Comparison of ENCODE assay signal across 37 cellular contexts in the genomic region with DNA sequence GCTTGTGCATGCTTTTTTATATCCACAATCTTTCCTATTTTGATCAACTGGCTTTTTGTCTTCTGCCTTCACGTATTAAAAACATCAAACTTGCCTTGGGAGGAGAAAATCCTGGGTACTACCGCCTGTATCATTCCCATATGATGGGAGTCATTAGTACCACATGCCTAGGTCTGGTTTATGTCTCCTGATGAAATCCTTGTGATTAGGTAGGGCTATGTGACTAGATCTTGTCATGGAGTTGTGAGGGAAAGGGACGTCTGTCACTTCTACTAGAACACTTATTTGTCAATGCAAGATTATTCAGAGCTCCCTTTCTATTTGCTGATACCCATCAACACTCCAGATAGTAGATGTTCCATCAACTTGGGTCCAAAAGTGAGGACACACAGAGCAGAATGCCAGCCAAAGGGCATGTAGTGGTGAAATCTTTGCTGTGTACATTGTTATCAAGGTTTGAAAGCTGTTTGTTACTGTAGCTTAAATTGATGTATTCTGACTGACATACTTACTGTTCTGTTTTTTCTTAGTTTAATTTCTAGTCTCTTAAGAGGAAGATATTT.
"Had no signal": no experiment of that assay in that cellular context is flagged by ENCODE, and none has a peak within 500 bp of the region (broad histone marks: within the 10 kb centered on the region; RNA-seq: fewer than 3 reads in every experiment).

No MANE protein-coding gene starts in this region.

- H3K36me3 ChIP-seq: adrenal gland, brain microvascular endothelial cell, breast epithelium had no signal

- H3K9me3 ChIP-seq: adrenal gland, body of pancreas, breast epithelium had no signal

- H3K4me3 ChIP-seq: adrenal gland, body of pancreas, breast epithelium had no signal

- H3K9me3 Mint-ChIP-seq: activated B cell treated with CpG ODN at 0.5 μM for 24 hours; activated CD4-positive, alpha-beta memory T cell treated with anti-CD3 and anti-CD28 coated beads for 36 hours; activated CD4-positive, alpha-beta T cell treated with anti-CD3 and anti-CD28 coated beads, Interleukin-2, amount 10 ng/mL, durations not matched to agents 24 days and 14 days; activated CD8-positive, alpha-beta T cell treated with anti-CD3 and anti-CD28 coated beads for 36 hours; activated naive CD4-positive, alpha-beta T cell treated with anti-CD3 and anti-CD28 coated beads for 36 hours; activated naive CD8-positive, alpha-beta T cell treated with anti-CD3 and anti-CD28 coated beads for 36 hours; activated T-cell treated with anti-CD3 and anti-CD28 coated beads, Interleukin-2, amount 50 U/mL, for 4 hours; activated T-cell treated with anti-CD3 and anti-CD28 coated beads, Interleukin-2, amount 50 U/mL, for 72 hours; activated T-helper 1 cell treated with anti-CD3 and anti-CD28 coated beads, Interleukin-12 subunit alpha, Interleukin-12 subunit beta, Interleukin-2, Interleukin-4 antibody, amounts not matched to agents 30 ng/mL and 10 ng/mL and 1 ng/mL, durations not matched to agents 14 hours and 24 hours and 36 hours; activated T-helper 17 cell treated with anti-CD3 and anti-CD28 coated beads, Interleukin-2, amount 50 U/mL, for 72 hours; T-helper 1 cell treated with Interleukin-12 subunit alpha and Interleukin-12 subunit beta and Interleukin-4 antibody, amounts not matched to agents 30 μg/mL and 1 μg/mL, for 36 hours; T-helper 2 cell treated with Interferon-gamma antibody and Interleukin-4, amounts not matched to agents 5 μg/mL and 100 μg/mL, for 36 hours had no signal

- H3K4me1 Mint-ChIP-seq: activated CD4-positive, alpha-beta T cell treated with anti-CD3 and anti-CD28 coated beads, Interleukin-2, amount 10 ng/mL, durations not matched to agents 24 days and 14 days; activated naive CD8-positive, alpha-beta T cell treated with anti-CD3 and anti-CD28 coated beads for 36 hours; activated T-helper 17 cell treated with anti-CD3 and anti-CD28 coated beads, Interleukin-2, amount 50 U/mL, for 72 hours had no signal

- H3K36me3 Mint-ChIP-seq: activated CD4-positive, alpha-beta memory T cell treated with anti-CD3 and anti-CD28 coated beads for 36 hours; activated naive CD4-positive, alpha-beta T cell treated with anti-CD3 and anti-CD28 coated beads, Interleukin-2, amount 50 U/mL, for 72 hours; activated naive CD8-positive, alpha-beta T cell treated with anti-CD3 and anti-CD28 coated beads for 36 hours had no signal

- FAIRE-seq: astrocyte, TTC549 had no signal

- H3K27me3 Mint-ChIP-seq: activated B cell treated with CpG ODN at 0.5 μM for 24 hours had no signal

- H3K27ac Mint-ChIP-seq: activated B cell treated with CpG ODN at 0.5 μM for 24 hours; activated CD4-positive, alpha-beta memory T cell treated with anti-CD3 and anti-CD28 coated beads for 36 hours; activated CD4-positive, alpha-beta T cell treated with anti-CD3 and anti-CD28 coated beads, Interleukin-2, amount 10 ng/mL, durations not matched to agents 24 days and 14 days; activated CD8-positive, alpha-beta T cell treated with anti-CD3 and anti-CD28 coated beads for 36 hours; activated naive CD4-positive, alpha-beta T cell treated with anti-CD3 and anti-CD28 coated beads for 36 hours; activated naive CD4-positive, alpha-beta T cell treated with anti-CD3 and anti-CD28 coated beads, Interleukin-2, amount 50 U/mL, for 72 hours; activated naive CD8-positive, alpha-beta T cell treated with anti-CD3 and anti-CD28 coated beads for 36 hours; activated T-cell treated with anti-CD3 and anti-CD28 coated beads, Interleukin-2, amount 50 U/mL, for 72 hours; activated T-helper 1 cell treated with anti-CD3 and anti-CD28 coated beads, Interleukin-12 subunit alpha, Interleukin-12 subunit beta, Interleukin-2, Interleukin-4 antibody, amounts not matched to agents 30 ng/mL and 10 ng/mL and 1 ng/mL, durations not matched to agents 14 hours and 24 hours and 36 hours; activated T-helper 17 cell treated with anti-CD3 and anti-CD28 coated beads, Interleukin-2, amount 50 U/mL, for 72 hours; T-helper 1 cell treated with Interleukin-12 subunit alpha and Interleukin-12 subunit beta and Interleukin-4 antibody, amounts not matched to agents 30 μg/mL and 1 μg/mL, for 36 hours; T-helper 2 cell treated with Interferon-gamma antibody and Interleukin-4, amounts not matched to agents 5 μg/mL and 100 μg/mL, for 36 hours had no signal

- H3K27me3 ChIP-seq: adrenal gland, body of pancreas, brain microvascular endothelial cell, breast epithelium had no signal

- H3K27ac ChIP-seq: adrenal gland, body of pancreas, brain microvascular endothelial cell, breast epithelium, VCaP had no signal

- DNase-seq: activated B cell treated with CpG ODN at 0.5 μM for 24 hours; activated CD4-positive, alpha-beta memory T cell treated with anti-CD3 and anti-CD28 coated beads for 36 hours; activated CD4-positive, alpha-beta T cell treated with anti-CD3 and anti-CD28 coated beads for 4 hours; activated CD4-positive, alpha-beta T cell treated with anti-CD3 and anti-CD28 coated beads, Interleukin-2, amount 10 ng/mL, durations not matched to agents 24 days and 14 days; activated CD4-positive, alpha-beta T cell treated with anti-CD3 and anti-CD28 coated beads, Interleukin-2, amount 50 U/mL, for 1 hour; activated CD4-positive, alpha-beta T cell treated with anti-CD3 and anti-CD28 coated beads, Interleukin-2, amount 50 U/mL, for 4 hours; activated CD4-positive, CD25-positive, alpha-beta regulatory T cell treated with anti-CD3 and anti-CD28 coated beads, Interleukin-2, amount 50 U/mL, for 72 hours; activated CD8-positive, alpha-beta memory T cell treated with anti-CD3 and anti-CD28 coated beads, Interleukin-2, amount 50 U/mL, for 4 hours; activated CD8-positive, alpha-beta T cell treated with anti-CD3 and anti-CD28 coated beads for 36 hours; activated effector memory CD4-positive, alpha-beta T cell treated with anti-CD3 and anti-CD28 coated beads, Interleukin-2, amount 50 U/mL, for 16 hours; activated gamma-delta T cell treated with Interleukin-2 at 50 U/mL for 16 hours; activated naive CD4-positive, alpha-beta T cell; activated naive CD4-positive, alpha-beta T cell treated with anti-CD3 and anti-CD28 coated beads for 36 hours; activated naive CD4-positive, alpha-beta T cell treated with anti-CD3 and anti-CD28 coated beads, Interleukin-2, amount 50 U/mL, for 16 hours; activated naive CD8-positive, alpha-beta T cell treated with anti-CD3 and anti-CD28 coated beads for 36 hours; activated T-cell treated with anti-CD3 and anti-CD28 coated beads for 4 hours; activated T-cell treated with anti-CD3 and anti-CD28 coated beads, Interleukin-2, amount 50 U/mL, for 1 hour; activated T-cell treated with anti-CD3 and anti-CD28 coated beads, Interleukin-2, amount 50 U/mL, for 4 hours; activated T-cell treated with anti-CD3 and anti-CD28 coated beads, Interleukin-2, amount 50 U/mL, for 72 hours; adrenal gland; amniotic stem cell; aorta; body of pancreas; brain microvascular endothelial cell; central memory CD4-positive, alpha-beta T cell; T-helper 1 cell; T-helper 2 cell; T-helper 9 cell had no signal

- ATAC-seq: activated CD8-positive, alpha-beta T cell treated with anti-CD3 and anti-CD28 coated beads for 36 hours; activated naive CD4-positive, alpha-beta T cell treated with anti-CD3 and anti-CD28 coated beads, Interleukin-2, amount 50 U/mL, for 72 hours; activated T-cell treated with anti-CD3 and anti-CD28 coated beads, Interleukin-2, amount 50 U/mL, for 4 hours; activated T-cell treated with anti-CD3 and anti-CD28 coated beads, Interleukin-2, amount 50 U/mL, for 72 hours; activated T-helper 17 cell treated with anti-CD3 and anti-CD28 coated beads, Interleukin-2, amount 50 U/mL, for 72 hours; body of pancreas had no signal

- H3K4me3 Mint-ChIP-seq: activated B cell treated with CpG ODN at 0.5 μM for 24 hours; activated CD4-positive, alpha-beta memory T cell treated with anti-CD3 and anti-CD28 coated beads for 36 hours; activated CD4-positive, alpha-beta T cell treated with anti-CD3 and anti-CD28 coated beads, Interleukin-2, amount 10 ng/mL, durations not matched to agents 24 days and 14 days; activated CD8-positive, alpha-beta T cell treated with anti-CD3 and anti-CD28 coated beads for 36 hours; activated naive CD4-positive, alpha-beta T cell treated with anti-CD3 and anti-CD28 coated beads for 36 hours; activated naive CD8-positive, alpha-beta T cell treated with anti-CD3 and anti-CD28 coated beads for 36 hours; activated T-cell treated with anti-CD3 and anti-CD28 coated beads, Interleukin-2, amount 50 U/mL, for 4 hours; activated T-cell treated with anti-CD3 and anti-CD28 coated beads, Interleukin-2, amount 50 U/mL, for 72 hours; activated T-helper 1 cell treated with anti-CD3 and anti-CD28 coated beads, Interleukin-12 subunit alpha, Interleukin-12 subunit beta, Interleukin-2, Interleukin-4 antibody, amounts not matched to agents 30 ng/mL and 10 ng/mL and 1 ng/mL, durations not matched to agents 14 hours and 24 hours and 36 hours; activated T-helper 17 cell treated with anti-CD3 and anti-CD28 coated beads, Interleukin-2, amount 50 U/mL, for 72 hours; T-helper 1 cell treated with Interleukin-12 subunit alpha and Interleukin-12 subunit beta and Interleukin-4 antibody, amounts not matched to agents 30 μg/mL and 1 μg/mL, for 36 hours; T-helper 2 cell treated with Interferon-gamma antibody and Interleukin-4, amounts not matched to agents 5 μg/mL and 100 μg/mL, for 36 hours had no signal

- H3K4me1 ChIP-seq: adrenal gland, body of pancreas, breast epithelium had no signal
